In the genomic region with DNA sequence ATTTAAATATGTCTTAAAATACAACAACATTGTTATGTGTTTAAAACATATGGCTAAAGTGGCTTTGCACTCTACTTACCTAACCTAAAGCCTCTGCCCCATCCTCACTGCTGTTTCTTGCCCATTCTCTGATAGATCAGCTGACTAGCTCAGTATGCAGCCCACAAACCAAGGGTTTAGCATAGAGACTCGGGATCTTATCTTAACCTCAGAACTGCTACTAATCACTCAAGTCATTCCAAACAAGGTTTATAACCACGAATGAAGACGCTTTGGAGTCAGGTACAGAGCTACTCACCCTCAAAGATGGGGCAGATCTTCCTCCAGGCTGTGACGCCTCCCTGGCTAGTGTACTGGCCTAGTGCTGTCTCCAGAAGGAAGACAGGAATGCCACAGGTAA, we compare ENCODE assay signal across 17 cellular contexts. TPM values are rescaled to one million over a fixed set of nuclear protein-coding genes. Genes with fewer than 3 reads are reported as not detected.
DNase-seq lines count a peak whose midpoint lies in the region; TF ChIP-seq lines count a peak whose summit lies in the region.
"Had no signal": no experiment of that assay in that cellular context is flagged by ENCODE, and none has a peak within 500 bp of the region (broad histone marks: within the 10 kb centered on the region; RNA-seq: fewer than 3 reads in every experiment).

No MANE protein-coding gene starts in this region.

- H3K36me3 Mint-ChIP-seq in MCF 10A (ENCODE audit: insufficient read depth, unreplicated experiment) (no peaks in the 10 kb centered on the region), osteocyte (ENCODE audit: unreplicated experiment) (no peaks in the 10 kb centered on the region)

- intact Hi-C loops in mammary epithelial cell (cut with micrococcal nuclease): no loop called here
- intact Hi-C loops in MCF 10A (cut with micrococcal nuclease): no loop called here

- POLR2A ChIA-PET in MCF 10A (lab: Yijun Ruan, JAX): no interaction called here

- no TSS peak for BruUV-seq in mammary epithelial cell (replicated peaks; lab: Mats Ljungman, UMichigan)
- BruUV-seq in MCF 10A (replicated peaks; lab: Mats Ljungman, UMichigan): no TSS peak

- WGBS in mammary epithelial cell (ENCODE audit: low coverage, missing lambda C conversion rate): 18% methylated on average over 4 of the region's 4 CpGs

- DNase-seq in mammary epithelial cell (no peak), MCF 10A (ENCODE audit: unreplicated experiment) (no peak), amniotic epithelial cell (ENCODE audit: low read depth) (peak; percentile 72), osteocyte (ENCODE audit: extremely low spot score, unreplicated experiment) (peak; percentile 36), NOMO-1 (lab: John Stamatoyannopoulos, UW; ENCODE audit: unreplicated experiment in 2 of 2) (no peak), DMS153 (lab: John Stamatoyannopoulos, UW) (no peak), osteoblast (ENCODE audit: insufficient read length, low spot score, missing footprints) (no peak)
- DNase-seq: 8988T; AML-193; CD8-positive, alpha-beta memory T cell; DMS79 treated with DMSO at 0.1 percent for 48 hours; EL had no signal

- H3K79me2 ChIP-seq in mammary epithelial cell (ENCODE audit: insufficient read depth, low read length): no peaks in the 10 kb centered on the region
- H3K79me2 ChIP-seq in osteoblast (ENCODE audit: insufficient read depth, low read length): no peaks in the 10 kb centered on the region

- H3K27me3 Mint-ChIP-seq in MCF 10A (ENCODE audit: insufficient read depth, unreplicated experiment) (peaks cover 43% of the 10 kb centered on the region), osteocyte (ENCODE audit: unreplicated experiment) (peaks cover 22% of the 10 kb centered on the region)

- H3K27ac Mint-ChIP-seq in MCF 10A (ENCODE audit: low read depth, unreplicated experiment) (no peak overlapping the region), osteocyte (ENCODE audit: unreplicated experiment) (no peak overlapping the region)
- H3K27ac Mint-ChIP-seq: CD8-positive, alpha-beta memory T cell; GM23338 had no signal

- dilution Hi-C loops in mammary epithelial cell (cut with HindIII; ENCODE audit: low sequenced_read_pairs): no loop called here

- no peaks in the 10 kb centered on the region for H3K27me3 ChIP-seq in mammary epithelial cell (ENCODE audit: insufficient read depth, low read length)
- peaks cover 8% of the 10 kb centered on the region for H3K27me3 ChIP-seq in osteoblast (ENCODE audit: insufficient read depth, low read length)
- H3K27me3 ChIP-seq: BLaER1 had no signal

- H3K9me3 ChIP-seq in mammary epithelial cell (replicated peaks; ENCODE audit: insufficient read depth, low read length): no peaks in the 10 kb centered on the region
- no peaks in the 10 kb centered on the region for H3K9me3 ChIP-seq in osteoblast (ENCODE audit: low read depth, low read length)

- no peaks in the 10 kb centered on the region for H3K36me3 ChIP-seq in mammary epithelial cell (ENCODE audit: insufficient read depth, low read length)
- no peaks in the 10 kb centered on the region for H3K36me3 ChIP-seq in osteoblast (ENCODE audit: insufficient read depth, low read length)
- H3K36me3 ChIP-seq: BLaER1 had no signal

- no peak overlapping the region for H3K9ac ChIP-seq in mammary epithelial cell (ENCODE audit: insufficient read depth, low read length)
- H3K9ac ChIP-seq: BLaER1 had no signal

- peak overlapping the region; percentile 9 for H2AFZ ChIP-seq in mammary epithelial cell (ENCODE audit: low read depth, low read length)
- H2AFZ ChIP-seq in osteoblast (ENCODE audit: low read length): no peak overlapping the region
- H2AFZ ChIP-seq: GM23338 had no signal

- H3K4me1 ChIP-seq in mammary epithelial cell (ENCODE audit: insufficient read depth, low read length) (no peaks in the 10 kb centered on the region), osteoblast (ENCODE audit: insufficient read depth, low read length) (no peaks in the 10 kb centered on the region)
- H3K4me1 ChIP-seq: BLaER1, Caco-2 had no signal

- H3K4me2 ChIP-seq in mammary epithelial cell (ENCODE audit: insufficient read depth, low read depth, low read length): no peak overlapping the region
- H3K4me2 ChIP-seq in osteoblast (ENCODE audit: insufficient read depth, low read length): no peak overlapping the region
- H3K4me2 ChIP-seq: BLaER1, GM23338 had no signal

- CTCF ChIA-PET in mammary epithelial cell (lab: Charles Lee; ENCODE audit: low non-redundant PET): no interaction called here
- CTCF ChIA-PET in MCF 10A (lab: Yijun Ruan, JAX): interaction anchor here (1.0 kb wide), 1 partner anchor 23 kb away, joined by 3 read pairs; no protein-coding TSS in a partner anchor

- H3K4me1 Mint-ChIP-seq in MCF 10A (ENCODE audit: insufficient read depth, unreplicated experiment): no peaks in the 10 kb centered on the region
- H3K4me1 Mint-ChIP-seq in osteocyte (ENCODE audit: unreplicated experiment): no peaks in the 10 kb centered on the region
- H3K4me1 Mint-ChIP-seq: CD8-positive, alpha-beta memory T cell; GM23338 had no signal

- H3K4me3 Mint-ChIP-seq in MCF 10A (ENCODE audit: unreplicated experiment): no peak overlapping the region
- no peak overlapping the region for H3K4me3 Mint-ChIP-seq in osteocyte (ENCODE audit: unreplicated experiment)
- H3K4me3 Mint-ChIP-seq: CD8-positive, alpha-beta memory T cell; GM23338 had no signal

- in situ Hi-C loops in mammary epithelial cell (cut with MboI; ENCODE audit: low sequenced_read_pairs in 2 of 2): no loop called here

- H3K27ac ChIP-seq in mammary epithelial cell (ENCODE audit: insufficient read depth, low read depth, low read length): no peak overlapping the region
- H3K27ac ChIP-seq in osteoblast (ENCODE audit: low read depth, low read length): no peak overlapping the region
- H3K27ac ChIP-seq: BLaER1 had no signal

- H4K20me1 ChIP-seq in mammary epithelial cell (ENCODE audit: insufficient read depth, low read length) (no peaks in the 10 kb centered on the region), osteoblast (ENCODE audit: insufficient read depth, low read length) (no peaks in the 10 kb centered on the region)
- H4K20me1 ChIP-seq: BLaER1 had no signal

- H3K9me3 Mint-ChIP-seq in MCF 10A (ENCODE audit: unreplicated experiment) (peaks cover 21% of the 10 kb centered on the region), osteocyte (ENCODE audit: unreplicated experiment) (peaks cover 5% of the 10 kb centered on the region)

- H3K4me3 ChIP-seq in mammary epithelial cell (replicated peaks in 1 of 3; ENCODE audit: insufficient read depth in 1 of 3, low read depth in 2 of 3, low read length in 3 of 3) (no peak overlapping the region), osteoblast (ENCODE audit: insufficient read depth, low read length) (no peak overlapping the region)
- H3K4me3 ChIP-seq: BLaER1, GM23338 had no signal

- no peak for TF ChIP-seq CTCF in mammary epithelial cell (conservative IDR thresholded peaks at IDR 0.05 in 1 of 2, IDR thresholded peaks at IDR 0.05 in 1 of 2; ENCODE audit: extremely low read depth in 1 of 2, insufficient read depth in 1 of 2, low read depth in 1 of 2, low read length in 2 of 2)
- no peak for TF ChIP-seq CTCF in MCF 10A (IDR thresholded peaks at IDR 0.05; ENCODE audit: unreplicated experiment)
- no peak for TF ChIP-seq CTCF in osteocyte (IDR thresholded peaks at IDR 0.05)
- no peak for TF ChIP-seq CTCF in osteoblast (IDR thresholded peaks at IDR 0.05; ENCODE audit: extremely low read depth, low read depth, low read length)

RNA-seq across cellular contexts. Expression of gene SLC6A13, which starts 19.3 kb away (rescaled TPM):
- total RNA-seq in mammary epithelial cell (under 1 TPM; 0.49 to 0.50 TPM), MCF 10A (2022) (0.72 and 1.3 TPM in 2 replicates), osteocyte (0.43 TPM in 1 of 2 replicates, not detected in the other), osteoblast (not detected in 2 replicates)
- not detected for polyA plus RNA-seq in mammary epithelial cell
- not detected for polyA minus RNA-seq in mammary epithelial cell
- total RNA-seq: GM23338, H7, HT1080 had no signal
- polyA plus RNA-seq: CD8-positive, alpha-beta memory T cell; GM23338 had no signal

RNA-seq across cellular contexts. Expression of gene SLC6A12, which starts 29.4 kb away (rescaled TPM):
- total RNA-seq in mammary epithelial cell (under 1 TPM in 1 of 2 donors, not detected in 1; 0.17 TPM), MCF 10A (2022) (not detected in 2 replicates), osteocyte (not detected in 2 replicates), osteoblast (not detected in 2 replicates)
- not detected for polyA plus RNA-seq in mammary epithelial cell
- polyA minus RNA-seq in mammary epithelial cell: not detected
- total RNA-seq: HT1080 had no signal
- polyA plus RNA-seq: CD8-positive, alpha-beta memory T cell; GM23338 had no signal

Comparison
In these comparisons a context has a peak if more than half of its experiments do, and no peak if none do; other contexts are left out.
1. DNase-seq: peak in amniotic epithelial cell (single experiment) and osteocyte (single experiment); none in mammary epithelial cell (single experiment), MCF 10A (single experiment), NOMO-1 (0 of 2), DMS153 (single experiment) and osteoblast (single experiment).